14 cellular contexts compared by ENCODE assay signal in the genomic region with DNA sequence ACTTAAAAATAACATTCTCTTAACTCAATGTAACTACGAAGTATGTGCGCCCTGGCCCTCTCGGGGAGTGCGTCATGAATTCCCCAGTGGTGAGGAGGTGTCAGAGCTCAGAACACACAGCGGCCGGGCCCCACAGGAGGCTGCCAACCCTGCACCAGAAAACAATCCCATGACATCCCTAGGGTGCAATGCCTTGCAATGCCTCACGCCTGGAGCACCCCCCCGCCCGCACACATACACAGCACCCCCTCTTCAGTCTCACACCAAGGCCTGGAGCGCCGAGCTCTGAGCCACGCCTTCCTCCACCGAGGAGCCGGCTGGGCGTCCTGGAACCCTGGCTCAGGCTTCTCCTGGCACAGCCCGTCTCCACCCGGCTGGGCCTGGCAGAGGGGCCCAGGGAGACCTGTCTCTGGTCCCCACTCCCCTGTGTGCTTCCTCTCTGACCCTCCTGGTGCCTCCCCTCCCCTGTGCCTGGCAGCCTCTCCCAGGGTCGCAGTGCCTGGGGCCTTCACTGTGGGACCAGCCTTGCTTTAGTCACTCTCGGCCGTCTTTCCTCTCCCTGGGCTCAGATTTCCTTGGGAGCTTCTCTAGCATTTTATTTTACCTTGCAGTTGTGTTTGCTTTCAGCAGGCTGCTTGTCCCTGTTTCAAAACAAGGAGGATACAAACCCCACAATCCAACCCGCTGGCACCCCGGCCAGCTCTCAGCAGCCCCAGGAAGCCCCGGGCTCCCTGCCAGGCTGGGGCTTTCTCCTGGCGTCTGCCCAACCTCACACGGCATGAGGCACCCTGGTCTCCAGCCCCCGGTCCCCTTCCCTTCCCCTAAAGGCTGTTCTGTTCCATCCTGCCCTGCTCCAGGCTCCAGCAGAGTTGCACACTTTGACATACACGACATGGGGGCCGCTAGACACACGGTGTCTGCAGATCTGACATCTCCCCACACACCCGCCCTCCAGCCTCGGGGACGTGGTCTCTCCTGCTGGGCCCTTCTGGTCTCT.
DNase-seq lines count a peak whose midpoint lies in the region; ATAC-seq and TF ChIP-seq lines count a peak whose summit lies in the region.
"Had no signal": no experiment of that assay in that cellular context is flagged by ENCODE, and none has a peak within 500 bp of the region (broad histone marks: within the 10 kb centered on the region; RNA-seq: fewer than 3 reads in every experiment).

No MANE protein-coding gene starts in this region.

- intact Hi-C loops in heart left ventricle (cut with DNase I) (no loop called here), transverse colon (cut with DNase I; ENCODE audit: low total_unique reads) (no loop called here)

- H3K27ac ChIP-seq in heart left ventricle (no peak overlapping the region), transverse colon (peak overlapping the region in 3 of 4 donors; percentile 10 to 41 (median 22))
- H3K27ac ChIP-seq: A549 had no signal

- no peaks in the 10 kb centered on the region for H3K9me3 ChIP-seq in heart left ventricle
- no peaks in the 10 kb centered on the region for H3K9me3 ChIP-seq in transverse colon
- H3K9me3 ChIP-seq: A549 had no signal

- H3K27me3 ChIP-seq in heart left ventricle (peaks cover 12 to 79% (median 26%) of the 10 kb centered on the region in 9 donors), transverse colon (peaks cover 28% of the 10 kb centered on the region)

- TF ChIP-seq CTCF in heart left ventricle (IDR thresholded peaks at IDR 0.05) (no peak), transverse colon (IDR thresholded peaks at IDR 0.05) (no peak), GM13976 (IDR thresholded peaks at IDR 0.05; ENCODE audit: borderline replicate concordance, control extremely low read depth, extremely low read depth, insufficient read depth, missing control alignments) (no peak)

- no peak for TF ChIP-seq EP300 in transverse colon (IDR thresholded peaks at IDR 0.05; ENCODE audit: low read depth)

- no peaks in the 10 kb centered on the region for H3K36me3 ChIP-seq in heart left ventricle
- no peaks in the 10 kb centered on the region for H3K36me3 ChIP-seq in transverse colon

- in situ Hi-C loops in transverse colon (cut with MboI; ENCODE audit: low pct_ligation_motif_present in 1 of 4, low pct_unique_long_range_greater_than_20kb in 1 of 4, low sequenced_read_pairs in 3 of 4) (no loop called here), GM13976 (cut with MboI; ENCODE audit: low sequenced_read_pairs, unreplicated experiment) (no loop called here), ACHN (cut with HindIII; ENCODE audit: low pct_ligation_motif_present, low pct_unique_long_range_greater_than_20kb, low sequenced_read_pairs) (no loop called here)

- H3K4me1 ChIP-seq in heart left ventricle (no peaks in the 10 kb centered on the region), transverse colon (no peaks in the 10 kb centered on the region)
- H3K4me1 ChIP-seq: A549 had no signal

- DNase-seq in NCI-H1694 treated with DMSO at 0.1 percent for 48 hours (lab: John Stamatoyannopoulos, UW) = peak; percentile 17
- no peak for DNase-seq in NCI-H1694 (lab: John Stamatoyannopoulos, UW)
- peak; percentile 7 for DNase-seq in RKO (ENCODE audit: low spot score)
- peak in 3 of 5 donors; percentile 14 to 43 (median 41) for DNase-seq in heart left ventricle
- DNase-seq in transverse colon = no peak
- no peak for DNase-seq in GM13976 (ENCODE audit: low spot score)
- no peak for DNase-seq in ACHN
- DNase-seq: activated CD4-positive, alpha-beta memory T cell treated with anti-CD3 and anti-CD28 coated beads for 36 hours; naive thymus-derived CD8-positive, alpha-beta T cell; NCI-H510A; stimulated activated CD4-positive, alpha-beta T cell treated with anti-CD3 and anti-CD28 coated beads, Interleukin-1b, Interleukin-23, amount 100 ng/mL, for 48 hours; stimulated activated naive CD8-positive, alpha-beta T cell treated with anti-CD3 and anti-CD28 coated beads, Interleukin-15, Interleukin-2, amounts not matched to agents 100 U/mL and 50 U/mL, for 24 hours had no signal

- TF ChIP-seq POLR2A in heart left ventricle (IDR thresholded peaks at IDR 0.05) = no peak
- no peak for TF ChIP-seq POLR2A in transverse colon (IDR thresholded peaks at IDR 0.05)

- ATAC-seq in heart left ventricle (peak in 1 of 4 donors; percentile 61), GM21447 (IDR thresholded peaks at IDR 0.05; ENCODE audit: unreplicated experiment) (no peak)
- ATAC-seq: naive thymus-derived CD8-positive, alpha-beta T cell; stimulated activated naive CD8-positive, alpha-beta T cell treated with anti-CD3 and anti-CD28 coated beads, Interleukin-15, Interleukin-2, amounts not matched to agents 100 U/mL and 50 U/mL, for 24 hours had no signal

- WGBS in heart left ventricle, 4 donors = 44 to 51% (median 46%) methylated on average over 31 to 32 of the region's 32 CpGs
- WGBS in transverse colon (ENCODE audit: low coverage in 1 of 2), 2 donors = 41 to 57% methylated on average over 5 to 30 of the region's 32 CpGs

- H3K4me3 ChIP-seq in heart left ventricle = no peak overlapping the region
- H3K4me3 ChIP-seq in transverse colon = no peak overlapping the region
- H3K4me3 ChIP-seq: A549 had no signal

Comparison
In these comparisons a context has a peak if more than half of its experiments do, and no peak if none do; other contexts are left out.
1. DNase-seq: peak in NCI-H1694 treated with DMSO at 0.1 percent for 48 hours (single experiment), RKO (single experiment) and heart left ventricle (3 of 5); none in NCI-H1694 (single experiment), transverse colon (single experiment), GM13976 (single experiment) and ACHN (single experiment).
2. H3K27ac ChIP-seq: peak in transverse colon (3 of 4); none in heart left ventricle (0 of 12).